ENCODE assay signal across 9 cellular contexts in the genomic region with DNA sequence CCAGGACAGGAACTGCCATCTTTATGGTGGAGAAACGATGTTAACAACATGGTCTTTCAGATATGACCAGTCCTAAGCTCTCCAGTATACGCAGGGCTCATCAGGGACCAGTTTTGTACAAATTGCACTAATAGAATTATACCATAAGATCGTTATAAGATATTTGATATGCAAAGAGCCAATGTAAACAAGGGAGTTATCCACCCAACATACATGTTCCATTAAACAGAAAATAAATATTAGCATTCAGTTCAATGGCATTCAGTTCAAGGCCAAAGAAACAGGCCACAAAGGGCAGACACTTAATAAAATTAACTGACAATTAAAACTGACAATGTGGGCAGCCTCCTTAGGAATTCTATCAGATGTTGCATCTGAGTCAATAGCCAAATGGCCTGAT. TPM values are rescaled to one million over a fixed set of nuclear protein-coding genes. Genes with fewer than 3 reads are reported as not detected.
DNase-seq lines count a peak whose midpoint lies in the region; ATAC-seq, FAIRE-seq and TF ChIP-seq lines count a peak whose summit lies in the region.
"Had no signal": no experiment of that assay in that cellular context is flagged by ENCODE, and none has a peak within 500 bp of the region (broad histone marks: within the 10 kb centered on the region; RNA-seq: fewer than 3 reads in every experiment).

No MANE protein-coding gene starts in this region.

- FAIRE-seq in K562 (lab: Jason Lieb, UNC): no peak

- CTCF ChIA-PET in K562 (lab: Yijun Ruan, JAX; ENCODE audit: low intra/inter-chr PET ratio): no interaction called here

- no peak for TF ChIP-seq RAD21 in K562 (CRISPR knock-in tag; conservative IDR thresholded peaks at IDR 0.05 in 1 of 2, IDR thresholded peaks at IDR 0.05 in 1 of 2)

- in situ Hi-C loops in K562 (cut with MboI): no loop called here

- POLR2A ChIA-PET in K562 (lab: Yijun Ruan, JAX): interaction anchor here (0.6 to 0.9 kb wide), 2 partner anchors 11 to 394 kb away, joined by 3 read pairs; no protein-coding TSS in a partner anchor

- TF ChIP-seq POLR2A in K562 (conservative IDR thresholded peaks at IDR 0.05) (no peak), vagina (IDR thresholded peaks at IDR 0.05) (no peak)

- H3K4me1 ChIP-seq in heart right ventricle (peaks cover 7 to 70% (median 60%) of the 10 kb centered on the region in 9 donors), K562 (replicated peaks in 1 of 2; ENCODE audit: control insufficient read depth in 2 of 2, insufficient read depth in 2 of 2, low read length in 2 of 2) (peaks cover 31 to 32% of the 10 kb centered on the region in 2 experiments), mesodermal cell (ENCODE audit: control insufficient read depth, insufficient read depth, low read length, poor library complexity, severe bottlenecking) (peaks cover 32% of the 10 kb centered on the region), vagina (peaks cover 44% of the 10 kb centered on the region)

- intact Hi-C loops in heart right ventricle (cut with DNase I): loop anchor here in 8 of 10 donors (2.0 to 10.0 kb wide), 12 partner anchors 42 to 148 kb away; partner anchors contain the start of gene SIRT5 (in 5 of the 8)
- intact Hi-C loops in left cardiac atrium (cut with DNase I): loop anchor here (5.0 to 10.0 kb wide), 3 partner anchors 50 to 90 kb away; partner anchors contain the start of gene SIRT5 (in 1 of the 2)
- intact Hi-C loops in K562 (cut with micrococcal nuclease): loop anchor here (5.0 kb wide), 2 partner anchors 88 to 92 kb away; no protein-coding TSS in a partner anchor
- intact Hi-C loops in vagina (cut with DNase I): loop anchor here (10.0 kb wide), 1 partner anchor 110 kb away; no protein-coding TSS in a partner anchor

- peak overlapping the region; percentile 53 to 98 (median 94) for H3K27ac ChIP-seq in heart right ventricle
- peak overlapping the region; percentile 28 for H3K27ac ChIP-seq in K562 (ENCODE audit: extremely low read depth, low read depth, low read length)
- no peak overlapping the region for H3K27ac ChIP-seq in mesodermal cell (ENCODE audit: low read depth, low read length, severe bottlenecking)
- H3K27ac ChIP-seq in vagina: no peak overlapping the region

- H3K79me2 ChIP-seq in K562 (ENCODE audit: control insufficient read depth, insufficient read depth, low read length): peaks cover 36% of the 10 kb centered on the region

- H3K27me3 ChIP-seq in heart right ventricle (no peaks in the 10 kb centered on the region), K562 (ENCODE audit: control insufficient read depth in 2 of 2, insufficient read depth in 2 of 2, low read length in 2 of 2) (no peaks in the 10 kb centered on the region), vagina (no peaks in the 10 kb centered on the region)

- peak overlapping the region; percentile 78 for H2AFZ ChIP-seq in K562 (ENCODE audit: low read depth, low read length)

- peak overlapping the region; percentile 69 to 98 (median 90) for H3K4me3 ChIP-seq in heart right ventricle
- peak overlapping the region; percentile 62 for H3K4me3 ChIP-seq in K562
- peak overlapping the region; percentile 81 for H3K4me3 ChIP-seq in mesodermal cell (ENCODE audit: extremely low read depth, insufficient read depth, low read length, poor library complexity, severe bottlenecking)
- peak overlapping the region; percentile 63 to 83 for H3K4me3 ChIP-seq in vagina

- H3K9me3 ChIP-seq in heart right ventricle (no peaks in the 10 kb centered on the region), K562 (replicated peaks; ENCODE audit: control insufficient read depth, insufficient read depth, low read depth, low read length) (no peaks in the 10 kb centered on the region), mesodermal cell (ENCODE audit: control insufficient read depth, low read length) (no peaks in the 10 kb centered on the region), vagina (no peaks in the 10 kb centered on the region)

- no peak for ATAC-seq in heart right ventricle
- ATAC-seq in left cardiac atrium: no peak
- ATAC-seq in K562: no peak
- no peak for ATAC-seq in HG03354 (IDR thresholded peaks at IDR 0.05; ENCODE audit: poor library complexity, severe bottlenecking, unreplicated experiment)
- ATAC-seq in activated CD4-positive, CD25-positive, alpha-beta regulatory T cell treated with anti-CD3 and anti-CD28 coated beads, Interleukin-2, amount 50 U/mL, for 24 hours: no peak
- ATAC-seq: HCT116 had no signal

- DNase-seq in heart right ventricle: no peak
- no peak for DNase-seq in left cardiac atrium
- no peak for DNase-seq in K562 (ENCODE audit: extremely low read depth in 1 of 4, low spot score in 3 of 4)
- no peak for DNase-seq in vagina (ENCODE audit: extremely low spot score in 2 of 2)
- DNase-seq in NCI-H748 treated with DMSO at 0.1 percent for 48 hours (lab: John Stamatoyannopoulos, UW): no peak

- no peak for TF ChIP-seq EP300 in K562 (IDR thresholded peaks at IDR 0.05; ENCODE audit: low read length)

- H3K36me3 ChIP-seq in heart right ventricle: peaks cover 0 to 12% (median 0%) of the 10 kb centered on the region in 9 donors
- no peaks in the 10 kb centered on the region for H3K36me3 ChIP-seq in K562 (ENCODE audit: control insufficient read depth, insufficient read depth, low read length)
- peaks cover 8% of the 10 kb centered on the region for H3K36me3 ChIP-seq in mesodermal cell (ENCODE audit: control insufficient read depth, insufficient read depth, low read length)
- no peaks in the 10 kb centered on the region for H3K36me3 ChIP-seq in vagina

- TF ChIP-seq CTCF in heart right ventricle (IDR thresholded peaks at IDR 0.05): no peak
- TF ChIP-seq CTCF in K562 (IDR thresholded peaks at IDR 0.05 in 2 of 3, conservative IDR thresholded peaks at IDR 0.05 in 1 of 3; ENCODE audit: insufficient read depth in 2 of 3, low read depth in 1 of 3, low read length in 3 of 3): no peak
- TF ChIP-seq CTCF in vagina (IDR thresholded peaks at IDR 0.05): no peak

- peak overlapping the region; percentile 91 for H3K4me2 ChIP-seq in K562 (ENCODE audit: insufficient read depth, low read length)

- no peaks in the 10 kb centered on the region for H4K20me1 ChIP-seq in K562 (replicated peaks; ENCODE audit: control insufficient read depth, insufficient read depth, low read length)

- peak overlapping the region; percentile 46 to 58; a peak in 3 of 4 replicates for H3K9ac ChIP-seq in K562 (ENCODE audit: insufficient read depth in 1 of 2, low read depth in 2 of 2, low read length in 2 of 2)

- BruUV-seq in K562 (replicated peaks; lab: Mats Ljungman, UMichigan): no TSS peak

- 66 to 74% methylated on average over 3 of the region's 3 CpGs for WGBS in heart right ventricle, 2 donors
- WGBS in K562 (ENCODE audit: insufficient coverage, low coverage, missing lambda C conversion rate): 10% methylated on average over 3 of the region's 3 CpGs
- 88 to 100% methylated on average over 1 of the region's 3 CpGs for WGBS in mesodermal cell (ENCODE audit: insufficient coverage in 2 of 2), 2 experiments

- H3K9me1 ChIP-seq in K562 (ENCODE audit: control insufficient read depth, insufficient read depth, low read length): no peaks in the 10 kb centered on the region

TF ChIP-seq in K562, 482 proteins besides CTCF, POLR2A, EP300 and RAD21 (continues in another document):
- TF ChIP-seq EZH2 (IDR thresholded peaks at IDR 0.05; ENCODE audit: borderline replicate concordance, low read depth, low read length) (no peak), DACH1 (IDR thresholded peaks at IDR 0.05; ENCODE audit: partially characterized antibody) (peak; percentile 6)
- TF ChIP-seq, protein P1, sequence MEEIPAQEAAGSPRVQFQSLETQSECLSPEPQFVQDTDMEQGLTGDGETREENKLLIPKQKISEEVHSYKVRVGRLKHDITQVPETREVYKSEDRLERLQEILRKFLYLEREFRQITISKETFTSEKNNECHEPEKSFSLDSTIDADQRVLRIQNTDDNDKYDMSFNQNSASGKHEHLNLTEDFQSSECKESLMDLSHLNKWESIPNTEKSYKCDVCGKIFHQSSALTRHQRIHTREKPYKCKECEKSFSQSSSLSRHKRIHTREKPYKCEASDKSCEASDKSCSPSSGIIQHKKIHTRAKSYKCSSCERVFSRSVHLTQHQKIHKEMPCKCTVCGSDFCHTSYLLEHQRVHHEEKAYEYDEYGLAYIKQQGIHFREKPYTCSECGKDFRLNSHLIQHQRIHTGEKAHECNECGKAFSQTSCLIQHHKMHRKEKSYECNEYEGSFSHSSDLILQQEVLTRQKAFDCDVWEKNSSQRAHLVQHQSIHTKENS (CRISPR knock-in tag; IDR thresholded peaks at IDR 0.05): no peak

RNA-seq across cellular contexts. Expression of gene GFOD1, which starts 2.6 kb away (rescaled TPM):
- total RNA-seq in heart right ventricle: 10 to 100 TPM; 26.5 to 96.5 (median 41.0) TPM
- 10 to 100 TPM; 13.8 to 18.2 TPM for polyA plus RNA-seq in heart right ventricle
- total RNA-seq in left cardiac atrium: 10 to 100 TPM; 59.3 to 78.3 TPM
- 13.1 and 17.7 TPM in 2 replicates for total RNA-seq in K562 (2011; cell fraction: chromatin; rRNA removed; ENCODE audit: low replicate concordance)
- total RNA-seq in K562 (2011; cell fraction: nucleolus; rRNA removed): 8.6 and 9.2 TPM in 2 replicates
- 12.8 and 23.1 TPM in 2 replicates for total RNA-seq in K562 (2011; cell fraction: nucleoplasm; rRNA removed)
- 8.3 and 10.3 TPM in 2 replicates for total RNA-seq in K562 (2014; rRNA removed)
- total RNA-seq in K562 (2014; rRNA removed; fragmentation: Illumina TruSeq; extraction: Trizol): 10.8 and 11.0 TPM in 2 replicates
- total RNA-seq in K562 (2015; rRNA removed; fragmentation: Illumina TruSeq; extraction: Trizol): 10.5 and 10.8 TPM in 2 replicates
- total RNA-seq in K562 (2021): 10.3 and 12.0 TPM in 2 replicates
- 3.6 and 3.8 TPM in 2 replicates for polyA plus RNA-seq in K562 (2011; rRNA removed)
- polyA plus RNA-seq in K562 (2011; cell fraction: cytosol; rRNA removed): 3.0 and 4.7 TPM in 2 replicates
- 3.3 and 5.0 TPM in 2 replicates for polyA plus RNA-seq in K562 (2011; cell fraction: nucleus; rRNA removed)
- 3.6 and 6.6 TPM in 2 replicates for polyA plus RNA-seq in K562 (2012)
- 7.4 and 8.0 TPM in 2 replicates for polyA plus RNA-seq in K562 (2014; fragmentation: Illumina TruSeq; extraction: Trizol)
- polyA plus RNA-seq in K562 (2014; fragmentation: Nextera tagmentation; extraction: Ambion mirVana): 1 to 10 TPM; 5.4 to 5.9 TPM
- polyA plus RNA-seq in K562 (2014; rRNA removed): 7.0 and 8.2 TPM in 2 replicates
- 7.9 and 8.5 TPM in 2 replicates for polyA minus RNA-seq in K562 (2011; rRNA and poly(A)+ RNA removed)
- polyA minus RNA-seq in K562 (2011; cell fraction: cytosol; rRNA and poly(A)+ RNA removed): 3.9 and 7.1 TPM in 2 replicates
- polyA minus RNA-seq in K562 (2011; cell fraction: nucleus; rRNA and poly(A)+ RNA removed): 8.1 and 9.6 TPM in 2 replicates
- polyA plus RNA-seq in mesodermal cell (2013, experiment 1 of 2): 11.5 TPM
- 12.4 TPM for polyA plus RNA-seq in mesodermal cell (2013, experiment 2 of 2)
- 16.9 TPM for total RNA-seq in vagina

Comparison
In these comparisons a context has a peak if more than half of its experiments do, and no peak if none do; other contexts are left out.
1. H3K27ac ChIP-seq: peak in heart right ventricle (10 of 10) and K562 (single experiment); none in mesodermal cell (single experiment) and vagina (single experiment).
2. Peak in every context shown above with its lines, with median percentiles within 50 percentile points of each other: H3K4me3 ChIP-seq.